In genomic region chr1:11617741-11618140, GRCh38 we compare ENCODE assay signal across 2 cellular contexts.
A peak's percentile ranks its signal among the peaks of the same experiment; 100 is the strongest.
TF ChIP-seq lines count a peak whose summit lies in the region.

No MANE protein-coding gene starts in this region.

TF ChIP-seq in HepG2, 621 proteins besides CTCF, POLR2A, EP300 and RAD21:
- TF ChIP-seq ZNF629 (CRISPR knock-in tag; conservative IDR thresholded peaks at IDR 0.05) (peak; percentile 63), ZNF577 (CRISPR knock-in tag; IDR thresholded peaks at IDR 0.05; ENCODE audit: borderline replicate concordance, low read depth) (no peak), ZFAT (CRISPR knock-in tag; conservative IDR thresholded peaks at IDR 0.05) (no peak), ZNF33B (CRISPR knock-in tag; IDR thresholded peaks at IDR 0.05) (no peak), MED8 (CRISPR knock-in tag; IDR thresholded peaks at IDR 0.05; ENCODE audit: insufficient replicate concordance) (no peak), ZFP37 (CRISPR knock-in tag; IDR thresholded peaks at IDR 0.05; ENCODE audit: borderline replicate concordance) (no peak), SP4 (CRISPR knock-in tag; IDR thresholded peaks at IDR 0.05) (no peak), GRHL1 (CRISPR knock-in tag; conservative IDR thresholded peaks at IDR 0.05) (no peak)

TF ChIP-seq in H1, 55 proteins besides CTCF, POLR2A, EP300 and RAD21:
- TF ChIP-seq TCF12 (IDR thresholded peaks at IDR 0.05; ENCODE audit: low read depth, low read length) (no peak), TBP (IDR thresholded peaks at IDR 0.05; ENCODE audit: low read depth, low read length) (no peak), CHD1 (IDR thresholded peaks at IDR 0.05; ENCODE audit: low read depth, low read length) (no peak), CBX5 (IDR thresholded peaks at IDR 0.05; ENCODE audit: low read depth, low read length) (no peak), HDAC2 (IDR thresholded peaks at IDR 0.05; ENCODE audit: borderline replicate concordance in 1 of 2, low read depth in 2 of 2, low read length in 2 of 2) (no peak), BRCA1 (IDR thresholded peaks at IDR 0.05; ENCODE audit: low read depth, low read length) (no peak), CHD2 (IDR thresholded peaks at IDR 0.05; ENCODE audit: low read length) (no peak), SP4 (IDR thresholded peaks at IDR 0.05; ENCODE audit: low read length) (no peak), YY1 (IDR thresholded peaks at IDR 0.05; ENCODE audit: low read depth, low read length) (no peak), CHD7 (IDR thresholded peaks at IDR 0.05; ENCODE audit: insufficient replicate concordance, low read length) (no peak), SRF (IDR thresholded peaks at IDR 0.05; ENCODE audit: low read depth, low read length) (no peak), ASH2L (IDR thresholded peaks at IDR 0.05; ENCODE audit: low read length) (no peak), SIX5 (IDR thresholded peaks at IDR 0.05; ENCODE audit: low read depth, low read length) (no peak), RNF2 (IDR thresholded peaks at IDR 0.05; ENCODE audit: borderline replicate concordance, low read depth, low read length, missing control alignments, poor library complexity, severe bottlenecking) (no peak)
